Comparison of ENCODE assay signal across 19 cellular contexts in genomic region chr5:109959652-109960051, GRCh38.
DNase-seq lines count a peak whose midpoint lies in the region; ATAC-seq and TF ChIP-seq lines count a peak whose summit lies in the region.
"Had no signal": no experiment of that assay in that cellular context is flagged by ENCODE, and none has a peak within 500 bp of the region (broad histone marks: within the 10 kb centered on the region; RNA-seq: fewer than 3 reads in every experiment).

No MANE protein-coding gene starts in this region.

- no peak for DNase-seq in AG04450 (ENCODE audit: low read depth, low spot score)
- DNase-seq in SK-MEL-5 (ENCODE audit: low read depth, low spot score), result peak; percentile 19
- no peak for DNase-seq in fibroblast of the aortic adventitia (ENCODE audit: low read depth)
- DNase-seq in kidney tubule cell (ENCODE audit: low spot score), result no peak
- DNase-seq: activated CD8-positive, alpha-beta T cell treated with anti-CD3 and anti-CD28 coated beads, Interleukin-2, amount 10 ng/mL, durations not matched to agents 7 days and 5 days; activated naive CD8-positive, alpha-beta T cell treated with anti-CD3 and anti-CD28 coated beads for 36 hours; foreskin fibroblast; NCI-H1436; NCI-H226; occipital lobe; SHP77; stimulated activated naive CD8-positive, alpha-beta T cell treated with anti-CD3 and anti-CD28 coated beads, Interleukin-15, amount 100 ng/mL, for 72 hours had no signal

- in situ Hi-C loops in SK-MEL-5 (cut with HindIII; ENCODE audit: low pct_unique_long_range_greater_than_20kb, low sequenced_read_pairs), result no loop called here

- no peaks in the 10 kb centered on the region for H3K27me3 ChIP-seq in AG04450 (ENCODE audit: control insufficient read depth, insufficient read depth, low read length)
- H3K27me3 ChIP-seq: breast epithelium had no signal

- peak; percentile 37; the same call in 1 of the 2 replicates for TF ChIP-seq CTCF in AG04450 (IDR thresholded peaks at IDR 0.05; ENCODE audit: low read depth, low read length)
- TF ChIP-seq CTCF in fibroblast of the aortic adventitia (IDR thresholded peaks at IDR 0.05; ENCODE audit: insufficient read depth, low read length), result peak; percentile 51

- ATAC-seq in GM19351 (IDR thresholded peaks at IDR 0.05; ENCODE audit: unreplicated experiment), result peak; percentile 53
- no peak for ATAC-seq in HG02981 (IDR thresholded peaks at IDR 0.05; ENCODE audit: unreplicated experiment)
- ATAC-seq in GM19035 (IDR thresholded peaks at IDR 0.05; ENCODE audit: unreplicated experiment), result no peak
- ATAC-seq in HG02571 (IDR thresholded peaks at IDR 0.05; ENCODE audit: unreplicated experiment), result no peak
- ATAC-seq: activated CD8-positive, alpha-beta T cell treated with anti-CD3 and anti-CD28 coated beads, Interleukin-2, amount 10 ng/mL, durations not matched to agents 7 days and 5 days; sciatic nerve; stimulated activated naive CD8-positive, alpha-beta T cell treated with anti-CD3 and anti-CD28 coated beads, Interleukin-15, amount 100 ng/mL, for 72 hours had no signal

- CTCF ChIA-PET in AG04450 (lab: Charles Lee), result no interaction called here

- no peak overlapping the region for H3K27ac ChIP-seq in AG04450 (ENCODE audit: low read depth, low read length)
- H3K27ac ChIP-seq: breast epithelium, KMS-11 had no signal

- POLR2A ChIA-PET in AG04450 (lab: Yijun Ruan, JAX), result no interaction called here

- no peaks in the 10 kb centered on the region for H3K9me3 ChIP-seq in AG04450 (ENCODE audit: control insufficient read depth, insufficient read depth, low read length)
- H3K9me3 ChIP-seq: breast epithelium had no signal

- no peak overlapping the region for H3K4me3 ChIP-seq in AG04450 (ENCODE audit: low read depth, low read length)
- H3K4me3 ChIP-seq in fibroblast of the aortic adventitia (ENCODE audit: low read depth, low read length), result no peak overlapping the region
- H3K4me3 ChIP-seq: breast epithelium had no signal
